29 cellular contexts compared by ENCODE assay signal in genomic region chr1:175882192-175882591, GRCh38.
"Had no signal": no experiment of that assay in that cellular context is flagged by ENCODE, and none has a peak within 500 bp of the region (broad histone marks: within the 10 kb centered on the region; RNA-seq: fewer than 3 reads in every experiment).

No MANE protein-coding gene starts in this region.

- H3K36me3 Mint-ChIP-seq: naive thymus-derived CD8-positive, alpha-beta T cell; stimulated activated naive B cell treated with anti-CD40 and anti-IgM and Interleukin-4, amounts not matched to agents 10 μg/mL and 1 μg/mL and 100 μg/mL, for 72 hours had no signal

- DNase-seq: cerebellar nuclear complex; dorsolateral prefrontal cortex; effector CD4-positive, alpha-beta T cell; endodermal cell; foreskin keratinocyte; heart left ventricle; left cardiac atrium; left lung; mesenchymal stem cell; naive thymus-derived CD8-positive, alpha-beta T cell; occipital lobe; ovary; posterior cingulate gyrus; psoas muscle; right cardiac atrium; spleen; stimulated activated CD4-positive, alpha-beta T cell treated with anti-CD3 and anti-CD28 coated beads, Interleukin-15, amount 100 ng/mL, for 24 hours; stimulated activated CD4-positive, alpha-beta T cell treated with anti-CD3 and anti-CD28 coated beads, Interleukin-2, amount 100 ng/mL, for 48 hours; stimulated activated naive B cell treated with anti-CD40 and anti-IgM and Interleukin-4, amounts not matched to agents 10 μg/mL and 1 μg/mL and 100 μg/mL, for 72 hours; upper lobe of right lung; uterus had no signal

- H2AFZ ChIP-seq: hepatocyte had no signal

- H3K4me3 Mint-ChIP-seq: endodermal cell; naive thymus-derived CD8-positive, alpha-beta T cell; stimulated activated naive B cell treated with anti-CD40 and anti-IgM and Interleukin-4, amounts not matched to agents 10 μg/mL and 1 μg/mL and 100 μg/mL, for 72 hours; stimulated activated naive CD8-positive, alpha-beta T cell treated with anti-CD3 and anti-CD28 coated beads, Interleukin-15, Interleukin-2, amounts not matched to agents 100 ng/mL and 50 ng/mL, for 24 hours had no signal

- H3K4me3 ChIP-seq: dorsolateral prefrontal cortex, gastroesophageal sphincter, heart left ventricle, hepatocyte, left lung, ovary, psoas muscle, skin epidermis, spleen, thoracic aorta, tibial nerve, upper lobe of right lung, uterus had no signal

- H3K27ac Mint-ChIP-seq: endodermal cell; stimulated activated naive B cell treated with anti-CD40 and anti-IgM and Interleukin-4, amounts not matched to agents 10 μg/mL and 1 μg/mL and 100 μg/mL, for 72 hours; stimulated activated naive CD8-positive, alpha-beta T cell treated with anti-CD3 and anti-CD28 coated beads, Interleukin-15, Interleukin-2, amounts not matched to agents 100 ng/mL and 50 ng/mL, for 24 hours had no signal

- H3K4me2 ChIP-seq: hepatocyte had no signal

- H3K9me3 Mint-ChIP-seq: endodermal cell; naive thymus-derived CD8-positive, alpha-beta T cell; stimulated activated naive B cell treated with anti-CD40 and anti-IgM and Interleukin-4, amounts not matched to agents 10 μg/mL and 1 μg/mL and 100 μg/mL, for 72 hours; stimulated activated naive CD8-positive, alpha-beta T cell treated with anti-CD3 and anti-CD28 coated beads, Interleukin-15, Interleukin-2, amounts not matched to agents 100 ng/mL and 50 ng/mL, for 24 hours had no signal

- H3K4me1 ChIP-seq: foreskin keratinocyte, psoas muscle, spleen, upper lobe of right lung, uterus had no signal

- FAIRE-seq: colon had no signal

- H3K4me1 Mint-ChIP-seq: stimulated activated naive B cell treated with anti-CD40 and anti-IgM and Interleukin-4, amounts not matched to agents 10 μg/mL and 1 μg/mL and 100 μg/mL, for 72 hours had no signal

- H3K27ac ChIP-seq: epithelial cell of prostate, foreskin keratinocyte, gastroesophageal sphincter, heart left ventricle, hepatocyte, left lung, ovary, psoas muscle, skin epidermis, spleen, thoracic aorta, tibial nerve, upper lobe of right lung, uterus had no signal

- H3K9me3 ChIP-seq: gastroesophageal sphincter, heart left ventricle, left lung, ovary, psoas muscle, spleen, thoracic aorta, tibial nerve, upper lobe of right lung, uterus had no signal

- H3K27me3 Mint-ChIP-seq: stimulated activated naive CD8-positive, alpha-beta T cell treated with anti-CD3 and anti-CD28 coated beads, Interleukin-15, Interleukin-2, amounts not matched to agents 100 ng/mL and 50 ng/mL, for 24 hours had no signal

- H3K36me3 ChIP-seq: gastroesophageal sphincter, heart left ventricle, left lung, ovary, spleen, thoracic aorta, tibial nerve, upper lobe of right lung, uterus had no signal

- H3K79me2 ChIP-seq: hepatocyte had no signal

- H3K27me3 ChIP-seq: dorsolateral prefrontal cortex, gastroesophageal sphincter, heart left ventricle, hepatocyte, left lung, ovary, spleen, tibial nerve, upper lobe of right lung, uterus had no signal
